In genomic region chr3:88410259-88410658, GRCh38 we compare ENCODE assay signal across 19 cellular contexts.
"Had no signal": no experiment of that assay in that cellular context is flagged by ENCODE, and none has a peak within 500 bp of the region (broad histone marks: within the 10 kb centered on the region; RNA-seq: fewer than 3 reads in every experiment).

No MANE protein-coding gene starts in this region.

- H3K27ac ChIP-seq: heart left ventricle, left ventricle myocardium inferior, prostate gland, right lobe of liver, spleen, suprapubic skin, upper lobe of left lung, WERI-Rb-1 had no signal

- H3K4me1 Mint-ChIP-seq: memory B cell had no signal

- H3K36me3 Mint-ChIP-seq: activated naive CD8-positive, alpha-beta T cell; memory B cell; natural killer cell treated with Interleukin-12 subunit alpha and Interleukin-12 subunit beta and Interleukin-15 and Interleukin-18, amount 100 ng/mL, for 72 hours had no signal

- H3K9me3 ChIP-seq: heart left ventricle, left ventricle myocardium inferior, prostate gland, right lobe of liver, spleen, suprapubic skin, upper lobe of left lung had no signal

- ATAC-seq: heart left ventricle; natural killer cell treated with Interleukin-12 subunit alpha and Interleukin-12 subunit beta and Interleukin-15 and Interleukin-18, amount 100 ng/mL, for 72 hours; right lobe of liver had no signal

- DNase-seq: activated CD4-positive, alpha-beta T cell treated with anti-CD3 and anti-CD28 coated beads for 4 hours; activated effector memory CD4-positive, alpha-beta T cell treated with Interleukin-2 at 50 U/mL for 16 hours; activated T-cell treated with anti-CD3 and anti-CD28 coated beads for 4 hours; cortex of kidney; effector memory CD4-positive, alpha-beta T cell; heart left ventricle; left ventricle myocardium inferior; occipital lobe; right lobe of liver; spleen; stimulated activated CD4-positive, alpha-beta T cell treated with anti-CD3 and anti-CD28 coated beads, Interleukin-2, amount 100 ng/mL, for 24 hours; T1000; upper lobe of left lung; WERI-Rb-1 had no signal

- H3K4me3 Mint-ChIP-seq: activated naive CD8-positive, alpha-beta T cell; memory B cell; natural killer cell treated with Interleukin-12 subunit alpha and Interleukin-12 subunit beta and Interleukin-15 and Interleukin-18, amount 100 ng/mL, for 72 hours had no signal

- H3K27ac Mint-ChIP-seq: activated naive CD8-positive, alpha-beta T cell; memory B cell; natural killer cell treated with Interleukin-12 subunit alpha and Interleukin-12 subunit beta and Interleukin-15 and Interleukin-18, amount 100 ng/mL, for 72 hours had no signal

- H3K4me1 ChIP-seq: heart left ventricle, left ventricle myocardium inferior, prostate gland, right lobe of liver, spleen, suprapubic skin, upper lobe of left lung had no signal

- H3K27me3 Mint-ChIP-seq: activated naive CD8-positive, alpha-beta T cell; memory B cell; natural killer cell treated with Interleukin-12 subunit alpha and Interleukin-12 subunit beta and Interleukin-15 and Interleukin-18, amount 100 ng/mL, for 72 hours had no signal

- H3K4me3 ChIP-seq: heart left ventricle, left ventricle myocardium inferior, prostate gland, right lobe of liver, spleen, suprapubic skin, upper lobe of left lung had no signal

- H3K36me3 ChIP-seq: heart left ventricle, left ventricle myocardium inferior, prostate gland, right lobe of liver, spleen, suprapubic skin, upper lobe of left lung, WERI-Rb-1 had no signal

- H3K27me3 ChIP-seq: heart left ventricle, right lobe of liver, spleen, suprapubic skin, upper lobe of left lung had no signal
